22 cellular contexts compared by ENCODE assay signal in the genomic region with DNA sequence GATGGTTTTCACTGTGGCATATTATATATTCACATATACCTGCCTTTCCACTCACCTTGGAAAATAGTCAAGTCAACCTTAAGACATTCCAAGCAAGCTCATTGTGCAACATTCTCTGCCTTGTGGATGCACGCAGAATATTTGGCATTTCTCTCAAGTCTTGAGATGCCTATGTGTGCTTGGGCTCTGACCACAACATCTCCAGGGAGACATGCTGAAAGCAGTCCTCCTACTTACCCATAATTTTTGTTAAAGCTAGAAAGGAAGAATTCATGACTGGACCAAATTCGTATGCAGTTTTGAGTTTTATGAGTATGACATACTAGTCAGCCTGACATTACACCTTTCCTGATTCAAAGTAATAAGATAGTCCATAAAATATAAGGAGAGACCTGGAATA.
DNase-seq lines count a peak whose midpoint lies in the region; ATAC-seq and TF ChIP-seq lines count a peak whose summit lies in the region.
"Had no signal": no experiment of that assay in that cellular context is flagged by ENCODE, and none has a peak within 500 bp of the region (broad histone marks: within the 10 kb centered on the region; RNA-seq: fewer than 3 reads in every experiment).

No MANE protein-coding gene starts in this region.

- no peak overlapping the region for H3K23ac ChIP-seq in neuronal stem cell (ENCODE audit: low read depth, low read length, poor library complexity)

- H3F3A ChIP-seq in GM23338 (replicated peaks; ENCODE audit: low read depth), result no peaks in the 10 kb centered on the region

- no peak overlapping the region for H3K14ac ChIP-seq in neuronal stem cell (ENCODE audit: low read length)

- intact Hi-C loops in mammary epithelial cell (cut with micrococcal nuclease) (loop anchor here (10.0 kb wide), 1 partner anchor 374 kb away; no protein-coding TSS in a partner anchor), MCF 10A (cut with micrococcal nuclease) (no loop called here), left cardiac atrium (cut with DNase I) (no loop called here)

- no peaks in the 10 kb centered on the region; the same call in 1 of the 2 replicates for H3K9me2 ChIP-seq in GM23338 (ENCODE audit: insufficient read depth)

- BruUV-seq in mammary epithelial cell (replicated peaks; lab: Mats Ljungman, UMichigan), result no TSS peak
- BruUV-seq in MCF 10A (replicated peaks; lab: Mats Ljungman, UMichigan), result no TSS peak

- 0% methylated on average over 2 of the region's 2 CpGs for WGBS in mammary epithelial cell (ENCODE audit: low coverage, missing lambda C conversion rate)
- WGBS in neuronal stem cell (ENCODE audit: extremely low coverage in 2 of 2, insufficient read length in 2 of 2, insufficient replicate concordance in 1 of 2), 2 donors, result no CpG with 5 or more reads among the region's 2 CpGs

- H2BK12ac ChIP-seq in neuronal stem cell (ENCODE audit: low read length), result no peak overlapping the region

- CTCF ChIA-PET in mammary epithelial cell (lab: Charles Lee; ENCODE audit: low non-redundant PET), result interaction anchor here (0.6 kb wide), 1 partner anchor 93 kb away, joined by 9 read pairs; no protein-coding TSS in a partner anchor
- CTCF ChIA-PET in MCF 10A (lab: Yijun Ruan, JAX), result interaction anchor here (0.7 kb wide), 1 partner anchor 18 kb away, joined by 3 read pairs; no protein-coding TSS in a partner anchor

- ATAC-seq in foreskin keratinocyte (no peak), GM23338 (no peak), left cardiac atrium (no peak)
- ATAC-seq: CD8-positive, alpha-beta T cell had no signal

- no peak overlapping the region for H2BK5ac ChIP-seq in neuronal stem cell (ENCODE audit: low read length)

- H3K4me1 Mint-ChIP-seq in MCF 10A (ENCODE audit: insufficient read depth, unreplicated experiment) (no peaks in the 10 kb centered on the region), GM23338 (peaks cover 5% of the 10 kb centered on the region; the same call in 2 of the 3 replicates)

- no peak overlapping the region for H3K4me3 ChIP-seq in mammary epithelial cell (replicated peaks in 1 of 3; ENCODE audit: insufficient read depth in 1 of 3, low read depth in 2 of 3, low read length in 3 of 3)
- no peak overlapping the region for H3K4me3 ChIP-seq in astrocyte of the cerebellum (ENCODE audit: low read depth, low read length)
- no peak overlapping the region for H3K4me3 ChIP-seq in WERI-Rb-1 (ENCODE audit: low read depth, low read length)
- H3K4me3 ChIP-seq in GM23338, result no peak overlapping the region
- no peak overlapping the region for H3K4me3 ChIP-seq in neuronal stem cell (ENCODE audit: low read length in 2 of 2)
- H3K4me3 ChIP-seq: PC-9 had no signal

- peak overlapping the region; percentile 21 for H3K4me2 ChIP-seq in mammary epithelial cell (ENCODE audit: insufficient read depth, low read depth, low read length)
- no peak overlapping the region for H3K4me2 ChIP-seq in GM23338
- no peak overlapping the region for H3K4me2 ChIP-seq in neuronal stem cell (ENCODE audit: insufficient read depth, low read length, poor library complexity, severe bottlenecking)
- H3K4me2 ChIP-seq: PC-9 had no signal

- H3K27me3 Mint-ChIP-seq in MCF 10A (ENCODE audit: insufficient read depth, unreplicated experiment) (no peaks in the 10 kb centered on the region), GM23338 (ENCODE audit: insufficient read depth, low read depth, poor library complexity) (no peaks in the 10 kb centered on the region)

- in situ Hi-C loops in mammary epithelial cell (cut with MboI; ENCODE audit: low sequenced_read_pairs in 2 of 2), result no loop called here
- in situ Hi-C loops in astrocyte of the cerebellum (cut with HindIII; ENCODE audit: low sequenced_read_pairs), result no loop called here

- H3K9ac ChIP-seq in mammary epithelial cell (ENCODE audit: insufficient read depth, low read length), result no peak overlapping the region
- H3K9ac ChIP-seq in neuronal stem cell (ENCODE audit: low read depth, low read length, poor library complexity), result no peak overlapping the region

- no peak overlapping the region for H2AK5ac ChIP-seq in neuronal stem cell (ENCODE audit: low read depth, low read length)

- H3K4me1 ChIP-seq in mammary epithelial cell (ENCODE audit: insufficient read depth, low read length) (peaks cover 27% of the 10 kb centered on the region), foreskin keratinocyte (no peaks in the 10 kb centered on the region), GM23338 (ENCODE audit: insufficient read depth) (0 out of 2 replicates have a peak, but pooled peaks cover 5% of the 10 kb centered on the region), neuronal stem cell (ENCODE audit: control insufficient read depth in 2 of 2, insufficient read depth in 1 of 2, low read depth in 1 of 2, low read length in 2 of 2) (no peaks in the 10 kb centered on the region)

- dilution Hi-C loops in mammary epithelial cell (cut with HindIII; ENCODE audit: low sequenced_read_pairs), result no loop called here

- H4K91ac ChIP-seq in neuronal stem cell (ENCODE audit: low read depth, low read length, poor library complexity), result no peak overlapping the region

- H4K20me1 ChIP-seq in mammary epithelial cell (ENCODE audit: insufficient read depth, low read length) (no peaks in the 10 kb centered on the region), GM23338 (replicated peaks; ENCODE audit: insufficient read depth) (no peaks in the 10 kb centered on the region)

- H3K36me3 ChIP-seq in mammary epithelial cell (ENCODE audit: insufficient read depth, low read length) (no peaks in the 10 kb centered on the region), WERI-Rb-1 (no peaks in the 10 kb centered on the region), GM23338 (ENCODE audit: insufficient read depth) (no peaks in the 10 kb centered on the region), neuronal stem cell (replicated peaks in 1 of 2; ENCODE audit: control insufficient read depth in 2 of 2, insufficient read depth in 2 of 2, low read length in 2 of 2) (no peaks in the 10 kb centered on the region)

- H3K4me3 Mint-ChIP-seq in MCF 10A (ENCODE audit: unreplicated experiment) (no peak overlapping the region), GM23338 (no peak overlapping the region)
- H3K4me3 Mint-ChIP-seq: CD8-positive, alpha-beta T cell had no signal

- no peaks in the 10 kb centered on the region for H3K79me1 ChIP-seq in neuronal stem cell (ENCODE audit: low read depth, low read length)

- TF ChIP-seq CTCF in mammary epithelial cell (conservative IDR thresholded peaks at IDR 0.05 in 1 of 2, IDR thresholded peaks at IDR 0.05 in 1 of 2; ENCODE audit: extremely low read depth in 1 of 2, insufficient read depth in 1 of 2, low read depth in 1 of 2, low read length in 2 of 2) (no peak), MCF 10A (IDR thresholded peaks at IDR 0.05; ENCODE audit: unreplicated experiment) (no peak), astrocyte of the cerebellum (IDR thresholded peaks at IDR 0.05; ENCODE audit: low read depth, low read length, missing control alignments) (no peak), foreskin keratinocyte (conservative IDR thresholded peaks at IDR 0.05) (no peak), WERI-Rb-1 (IDR thresholded peaks at IDR 0.05; ENCODE audit: low read depth, low read length) (no peak), GM23338 (conservative IDR thresholded peaks at IDR 0.05; ENCODE audit: low read depth in 2 of 2) (no peak)

- H2BK120ac ChIP-seq in neuronal stem cell (ENCODE audit: low read depth, low read length), result no peak overlapping the region

- no peaks in the 10 kb centered on the region for H3K9me3 ChIP-seq in mammary epithelial cell (replicated peaks; ENCODE audit: insufficient read depth, low read length)
- H3K9me3 ChIP-seq in WERI-Rb-1 (ENCODE audit: severe bottlenecking), result no peaks in the 10 kb centered on the region
- no peaks in the 10 kb centered on the region for H3K9me3 ChIP-seq in neuronal stem cell (replicated peaks in 1 of 2; ENCODE audit: control insufficient read depth in 2 of 2, insufficient read depth in 1 of 2, low read depth in 1 of 2, low read length in 2 of 2)

- H3K27ac ChIP-seq in mammary epithelial cell (ENCODE audit: insufficient read depth, low read depth, low read length), result peak overlapping the region; percentile 61
- no peak overlapping the region for H3K27ac ChIP-seq in foreskin keratinocyte
- no peak overlapping the region for H3K27ac ChIP-seq in WERI-Rb-1
- no peak overlapping the region for H3K27ac ChIP-seq in GM23338 (ENCODE audit: low read depth)
- H3K27ac ChIP-seq in neuronal stem cell (replicated peaks; ENCODE audit: low read length), result no peak overlapping the region
- H3K27ac ChIP-seq: 22Rv1, PC-9 had no signal

- H3K79me2 ChIP-seq in mammary epithelial cell (ENCODE audit: insufficient read depth, low read length), result no peaks in the 10 kb centered on the region
- no peaks in the 10 kb centered on the region for H3K79me2 ChIP-seq in GM23338 (replicated peaks; ENCODE audit: insufficient read depth)

- no peak overlapping the region for H3K18ac ChIP-seq in neuronal stem cell (ENCODE audit: low read length)

- H3K9me3 Mint-ChIP-seq in MCF 10A (ENCODE audit: unreplicated experiment) (peaks cover 44% of the 10 kb centered on the region), GM23338 (no peaks in the 10 kb centered on the region)
- H3K9me3 Mint-ChIP-seq: CD8-positive, alpha-beta T cell had no signal

- no peak overlapping the region for H2BK15ac ChIP-seq in neuronal stem cell (ENCODE audit: low read length)

- no peaks in the 10 kb centered on the region for H3K36me3 Mint-ChIP-seq in MCF 10A (ENCODE audit: insufficient read depth, unreplicated experiment)
- H3K36me3 Mint-ChIP-seq in GM23338 (ENCODE audit: low read depth), result no peaks in the 10 kb centered on the region
- H3K36me3 Mint-ChIP-seq: CD8-positive, alpha-beta T cell had no signal

- H4K8ac ChIP-seq in neuronal stem cell (ENCODE audit: low read depth, low read length), result no peak overlapping the region

- POLR2A ChIA-PET in MCF 10A (lab: Yijun Ruan, JAX), result interaction anchor here (0.6 to 1.1 kb wide), 2 partner anchors 9 to 26 kb away, joined by 3 to 4 read pairs; no protein-coding TSS in a partner anchor

- H3K4ac ChIP-seq in neuronal stem cell (ENCODE audit: low read length), result no peak overlapping the region

- DNase-seq in mammary epithelial cell (peak; percentile 90), MCF 10A (ENCODE audit: unreplicated experiment) (no peak), astrocyte of the cerebellum (ENCODE audit: low read depth) (peak; percentile 42), foreskin keratinocyte (peak; percentile 4 to 89), WERI-Rb-1 (no peak), GM23338 (ENCODE audit: low spot score) (no peak), left cardiac atrium (no peak), neuronal stem cell (ENCODE audit: low spot score) (no peak)
- DNase-seq: AML-193; CD8-positive, alpha-beta T cell; DND-41; GF-D8; H7; KG1; MM.1S; NCI-H1105; NCI-H187 treated with DMSO at 0.1 percent for 48 hours; NCI-H2171; NCI-H446 treated with DMSO at 0.1 percent for 48 hours; NCI-H774; PC-9 had no signal

- H2AFZ ChIP-seq in mammary epithelial cell (ENCODE audit: low read depth, low read length), result no peak overlapping the region
- H2AFZ ChIP-seq in GM23338, result no peak overlapping the region
- no peak overlapping the region for H2AFZ ChIP-seq in neuronal stem cell (ENCODE audit: low read length)
- H2AFZ ChIP-seq: PC-9 had no signal

- no peaks in the 10 kb centered on the region for H3K27me3 ChIP-seq in mammary epithelial cell (ENCODE audit: insufficient read depth, low read length)
- H3K27me3 ChIP-seq in foreskin keratinocyte, result no peaks in the 10 kb centered on the region
- H3K27me3 ChIP-seq in WERI-Rb-1 (ENCODE audit: insufficient read depth, low read depth, severe bottlenecking), result no peaks in the 10 kb centered on the region
- no peaks in the 10 kb centered on the region for H3K27me3 ChIP-seq in GM23338 (ENCODE audit: insufficient read depth)
- no peaks in the 10 kb centered on the region for H3K27me3 ChIP-seq in neuronal stem cell (ENCODE audit: control insufficient read depth in 3 of 3, insufficient read depth in 3 of 3, low read depth in 1 of 3, low read length in 3 of 3)

- H3K27ac Mint-ChIP-seq in MCF 10A (ENCODE audit: low read depth, unreplicated experiment) (no peak overlapping the region), GM23338 (no peak overlapping the region)
- H3K27ac Mint-ChIP-seq: CD8-positive, alpha-beta T cell had no signal

Comparison
In these comparisons a context has a peak if more than half of its experiments do, and no peak if none do; other contexts are left out.
1. DNase-seq: peak in mammary epithelial cell (single experiment), astrocyte of the cerebellum (single experiment) and foreskin keratinocyte (2 of 2); none in MCF 10A (single experiment), WERI-Rb-1 (single experiment), GM23338 (single experiment), left cardiac atrium (single experiment) and neuronal stem cell (single experiment).